In genomic region chr9:77910216-77910615, GRCh38 we compare ENCODE assay signal across 17 cellular contexts.
A peak's percentile ranks its signal among the peaks of the same experiment; 100 is the strongest.
DNase-seq lines count a peak whose midpoint lies in the region; ATAC-seq, FAIRE-seq and TF ChIP-seq lines count a peak whose summit lies in the region.
"Had no signal": no experiment of that assay in that cellular context is flagged by ENCODE, and none has a peak within 500 bp of the region (broad histone marks: within the 10 kb centered on the region; RNA-seq: fewer than 3 reads in every experiment).

No MANE protein-coding gene starts in this region.

- H3K4me2 ChIP-seq in GM12878 (ENCODE audit: control insufficient read depth, insufficient read depth), result no peak overlapping the region

- no peak for TF ChIP-seq POLR2A in GM12878 (IDR thresholded peaks at IDR 0.05; ENCODE audit: low read depth, low read length)

- SMC1A ChIA-PET in GM12878 (lab: Charles Lee; ENCODE audit: uncharacterized antibody, unreplicated experiment), result interaction anchor here (1.0 to 5.4 kb wide), 7 partner anchors 12 to 125 kb away, joined by 3 to 55 read pairs (median 4); no protein-coding TSS in a partner anchor

- no peak overlapping the region for H3K9ac ChIP-seq in GM12878 (ENCODE audit: control insufficient read depth, insufficient read depth, low read length)

- FAIRE-seq in GM12878 (lab: Jason Lieb, UNC), result no peak
- FAIRE-seq: frontal cortex had no signal

- no peaks in the 10 kb centered on the region for H3K36me3 ChIP-seq in GM12878 (ENCODE audit: control insufficient read depth in 2 of 2, insufficient read depth in 2 of 2, low read length in 1 of 2)
- H3K36me3 ChIP-seq: cardiac muscle cell had no signal

- no peaks in the 10 kb centered on the region for H3K9me3 Mint-ChIP-seq in activated CD4-positive, alpha-beta memory T cell treated with anti-CD3 and anti-CD28 coated beads, Interleukin-2, amount 10 ng/mL, durations not matched to agents 7 days and 5 days
- H3K9me3 Mint-ChIP-seq in activated CD4-positive, alpha-beta memory T cell treated with anti-CD3 and anti-CD28 coated beads for 36 hours, result no peaks in the 10 kb centered on the region
- H3K9me3 Mint-ChIP-seq: nephron had no signal

- peak overlapping the region; percentile 18 for H3K27ac Mint-ChIP-seq in activated CD4-positive, alpha-beta memory T cell treated with anti-CD3 and anti-CD28 coated beads, Interleukin-2, amount 10 ng/mL, durations not matched to agents 7 days and 5 days
- H3K27ac Mint-ChIP-seq in activated CD4-positive, alpha-beta memory T cell treated with anti-CD3 and anti-CD28 coated beads for 36 hours, result no peak overlapping the region
- H3K27ac Mint-ChIP-seq: nephron had no signal

- H3K9me3 ChIP-seq in GM12878 (replicated peaks; ENCODE audit: control insufficient read depth, insufficient read depth, low read length), result no peaks in the 10 kb centered on the region

- no peaks in the 10 kb centered on the region for H4K20me1 ChIP-seq in GM12878 (ENCODE audit: control insufficient read depth, insufficient read depth)

- BruUV-seq in GM12878 (replicated peaks; lab: Mats Ljungman, UMichigan), result no TSS peak

- TF ChIP-seq CTCF in HL-60 (IDR thresholded peaks at IDR 0.05; ENCODE audit: insufficient read depth, low read length), result no peak
- no peak for TF ChIP-seq CTCF in GM12878 (IDR thresholded peaks at IDR 0.05 in 2 of 3, conservative IDR thresholded peaks at IDR 0.05 in 1 of 3; ENCODE audit: control insufficient read depth in 2 of 3, extremely low read depth in 1 of 3, insufficient read depth in 1 of 3, low read depth in 3 of 3, low read length in 3 of 3)

- H3K79me2 ChIP-seq in GM12878 (ENCODE audit: control insufficient read depth, insufficient read depth, low read length), result no peaks in the 10 kb centered on the region

- POLR2A ChIA-PET in activated CD4-positive, alpha-beta memory T cell treated with anti-CD3 and anti-CD28 coated beads, Interleukin-2, amount 10 ng/mL, durations not matched to agents 7 days and 5 days (lab: Charles Lee), result interaction anchor here (0.9 to 1.3 kb wide), 3 partner anchors 11 to 29 kb away, joined by 3 to 4 read pairs (median 3); no protein-coding TSS in a partner anchor
- POLR2A ChIA-PET in activated CD4-positive, alpha-beta memory T cell treated with anti-CD3 and anti-CD28 coated beads for 36 hours (lab: Charles Lee), result interaction anchor here (0.6 kb wide), 1 partner anchor 221 kb away, joined by 3 read pairs; no protein-coding TSS in a partner anchor
- POLR2A ChIA-PET in GM12878 (lab: Charles Lee), result interaction anchor here (1.1 kb wide), 2 partner anchors 12 to 18 kb away, joined by 3 read pairs; no protein-coding TSS in a partner anchor

- 24% methylated on average over 5 of the region's 5 CpGs for WGBS in GM12878 (ENCODE audit: insufficient coverage, insufficient replicate concordance, low lambda C conversion rate, missing lambda C conversion rate)

- H3K4me1 Mint-ChIP-seq in activated CD4-positive, alpha-beta memory T cell treated with anti-CD3 and anti-CD28 coated beads, Interleukin-2, amount 10 ng/mL, durations not matched to agents 7 days and 5 days, result peaks cover 47% of the 10 kb centered on the region
- H3K4me1 Mint-ChIP-seq in activated CD4-positive, alpha-beta memory T cell treated with anti-CD3 and anti-CD28 coated beads for 36 hours (ENCODE audit: low read depth), result peaks cover 48% of the 10 kb centered on the region
- H3K4me1 Mint-ChIP-seq: nephron had no signal

- CTCF ChIA-PET in activated CD4-positive, alpha-beta memory T cell treated with anti-CD3 and anti-CD28 coated beads, Interleukin-2, amount 10 ng/mL, durations not matched to agents 7 days and 5 days (lab: Charles Lee), result interaction anchor here (0.6 kb wide), 1 partner anchor 453 kb away, joined by 3 read pairs; no protein-coding TSS in a partner anchor
- CTCF ChIA-PET in activated CD4-positive, alpha-beta memory T cell treated with anti-CD3 and anti-CD28 coated beads for 36 hours (lab: Charles Lee), result no interaction called here
- CTCF ChIA-PET in GM12878 (lab: Yijun Ruan, JAX), result interaction anchor here (0.7 to 4.9 kb wide), 3 partner anchors 13 to 114 kb away, joined by 3 to 44 read pairs (median 3); no protein-coding TSS in a partner anchor

- H3K4me3 ChIP-seq in HL-60 (replicated peaks; ENCODE audit: insufficient read depth, low read length), result no peak overlapping the region
- no peak overlapping the region for H3K4me3 ChIP-seq in GM12878
- H3K4me3 ChIP-seq: cardiac muscle cell had no signal

- no peak for TF ChIP-seq EP300 in GM12878 (IDR thresholded peaks at IDR 0.05; ENCODE audit: borderline replicate concordance in 1 of 2, control insufficient read depth in 1 of 2, low read depth in 2 of 2, low read length in 2 of 2)

- no peak for TF ChIP-seq RAD21 in GM12878 (IDR thresholded peaks at IDR 0.05; ENCODE audit: insufficient read depth, low read depth, low read length)

- H3K27me3 ChIP-seq in HL-60 (ENCODE audit: insufficient read depth, poor library complexity, severe bottlenecking), result no peaks in the 10 kb centered on the region
- no peaks in the 10 kb centered on the region for H3K27me3 ChIP-seq in GM12878 (replicated peaks in 1 of 2; ENCODE audit: control insufficient read depth in 2 of 2, insufficient read depth in 2 of 2, low read length in 1 of 2)
- H3K27me3 ChIP-seq: cardiac muscle cell had no signal

- RAD21 ChIA-PET in GM12878 (lab: Charles Lee; ENCODE audit: unreplicated experiment), result interaction anchor here (1.4 kb wide), 1 partner anchor 11 kb away, joined by 3 read pairs; no protein-coding TSS in a partner anchor

- no peak overlapping the region for H3K4me3 Mint-ChIP-seq in activated CD4-positive, alpha-beta memory T cell treated with anti-CD3 and anti-CD28 coated beads, Interleukin-2, amount 10 ng/mL, durations not matched to agents 7 days and 5 days
- no peak overlapping the region for H3K4me3 Mint-ChIP-seq in activated CD4-positive, alpha-beta memory T cell treated with anti-CD3 and anti-CD28 coated beads for 36 hours
- H3K4me3 Mint-ChIP-seq: nephron had no signal

- no peaks in the 10 kb centered on the region for H3K27me3 Mint-ChIP-seq in activated CD4-positive, alpha-beta memory T cell treated with anti-CD3 and anti-CD28 coated beads, Interleukin-2, amount 10 ng/mL, durations not matched to agents 7 days and 5 days
- no peaks in the 10 kb centered on the region for H3K27me3 Mint-ChIP-seq in activated CD4-positive, alpha-beta memory T cell treated with anti-CD3 and anti-CD28 coated beads for 36 hours

- intact Hi-C loops in activated CD4-positive, alpha-beta memory T cell treated with anti-CD3 and anti-CD28 coated beads for 36 hours (cut with micrococcal nuclease), result no loop called here
- intact Hi-C loops in GM12878 (cut with micrococcal nuclease; ENCODE audit: unreplicated experiment), result no loop called here

- peaks cover 46% of the 10 kb centered on the region for H3K36me3 Mint-ChIP-seq in activated CD4-positive, alpha-beta memory T cell treated with anti-CD3 and anti-CD28 coated beads, Interleukin-2, amount 10 ng/mL, durations not matched to agents 7 days and 5 days (ENCODE audit: low read depth)
- H3K36me3 Mint-ChIP-seq in activated CD4-positive, alpha-beta memory T cell treated with anti-CD3 and anti-CD28 coated beads for 36 hours, result peaks cover 9% of the 10 kb centered on the region

- no peak overlapping the region for H2AFZ ChIP-seq in GM12878 (ENCODE audit: control insufficient read depth, low read depth, low read length)

- in situ Hi-C loops in GM12878 (cut with MboI), result no loop called here

- peak overlapping the region; percentile 96 for H3K27ac ChIP-seq in HL-60 (replicated peaks)
- no peak overlapping the region for H3K27ac ChIP-seq in GM12878 (ENCODE audit: control insufficient read depth, insufficient read depth)
- H3K27ac ChIP-seq: cardiac muscle cell had no signal

- ATAC-seq in GM12878, result peak; percentile 16; the same call in 2 of the 3 replicates
- ATAC-seq in HG02642 (IDR thresholded peaks at IDR 0.05; ENCODE audit: poor library complexity, unreplicated experiment), result no peak
- ATAC-seq in HG02973 (IDR thresholded peaks at IDR 0.05; ENCODE audit: unreplicated experiment), result no peak
- ATAC-seq: activated naive CD4-positive, alpha-beta T cell treated with anti-CD3 and anti-CD28 coated beads, Interleukin-2, amount 50 U/mL, for 72 hours; right cardiac atrium; Right ventricle myocardium inferior had no signal

- H3K4me1 ChIP-seq in GM12878 (ENCODE audit: control insufficient read depth, insufficient read depth, low read length), result no peaks in the 10 kb centered on the region

- no peak for DNase-seq in activated CD4-positive, alpha-beta memory T cell treated with anti-CD3 and anti-CD28 coated beads, Interleukin-2, amount 10 ng/mL, durations not matched to agents 7 days and 5 days
- no peak for DNase-seq in activated CD4-positive, alpha-beta memory T cell treated with anti-CD3 and anti-CD28 coated beads for 36 hours
- peak in 1 of 2 experiments; percentile 42 for DNase-seq in HL-60 (ENCODE audit: low read depth in 1 of 2, low spot score in 1 of 2)
- DNase-seq in GM12878 (ENCODE audit: low read depth, low spot score), result no peak
- peak; percentile 92 for DNase-seq in pons (ENCODE audit: low spot score)
- no peak for DNase-seq in activated gamma-delta T cell (lab: John Stamatoyannopoulos, UW)
- DNase-seq: DMS 273 treated with DMSO at 0.1 percent for 48 hours; effector memory CD4-positive, alpha-beta T cell; NCI-H2171; right cardiac atrium had no signal

TF ChIP-seq in GM12878, 131 proteins besides CTCF, POLR2A, EP300 and RAD21 (continues in another document):
- TF ChIP-seq ZNF207 (IDR thresholded peaks at IDR 0.05; ENCODE audit: borderline replicate concordance) (no peak), REST (IDR thresholded peaks at IDR 0.05; ENCODE audit: low read depth, low read length) (no peak)
